17 cellular contexts compared by ENCODE assay signal in genomic region chr4:968221-968620, GRCh38. TPM values are rescaled to one million over a fixed set of nuclear protein-coding genes. Genes with fewer than 3 reads are reported as not detected.
DNase-seq lines count a peak whose midpoint lies in the region; ATAC-seq and TF ChIP-seq lines count a peak whose summit lies in the region.
"Had no signal": no experiment of that assay in that cellular context is flagged by ENCODE, and none has a peak within 500 bp of the region (broad histone marks: within the 10 kb centered on the region; RNA-seq: fewer than 3 reads in every experiment).

No MANE protein-coding gene starts in this region.

- DNase-seq in DMS53 (lab: John Stamatoyannopoulos, UW) (peak; percentile 46), DMS53 treated with DMSO at 0.1 percent for 48 hours (lab: John Stamatoyannopoulos, UW; ENCODE audit: unreplicated experiment) (no peak), H7 (peak; percentile 91), T-helper 17 cell (no peak), memory B cell (ENCODE audit: low spot score in 2 of 2) (no peak), type B pancreatic cell (ENCODE audit: extremely low spot score, unreplicated experiment) (no peak), NAMALWA (ENCODE audit: low spot score) (no peak)
- DNase-seq in activated CD4-positive, alpha-beta T cell treated with anti-CD3 and anti-CD28 coated beads for 48 hours, result no peak
- DNase-seq: DND-41, IMR-90, Kasumi-1, MM.1S, NCI-H1105, NCI-H2029, NCI-H510A had no signal

- H3K9me3 ChIP-seq in T-helper 17 cell (ENCODE audit: control insufficient read depth, low read length, poor library complexity, severe bottlenecking), result no peaks in the 10 kb centered on the region

- no peaks in the 10 kb centered on the region for H3K9me3 Mint-ChIP-seq in memory B cell
- H3K9me3 Mint-ChIP-seq in type B pancreatic cell, result no peaks in the 10 kb centered on the region
- H3K9me3 Mint-ChIP-seq: CD8-positive, alpha-beta T cell had no signal

- H3K27ac Mint-ChIP-seq in T-helper 17 cell, result no peak overlapping the region
- no peak overlapping the region for H3K27ac Mint-ChIP-seq in memory B cell
- no peak overlapping the region for H3K27ac Mint-ChIP-seq in type B pancreatic cell
- H3K27ac Mint-ChIP-seq: CD8-positive, alpha-beta T cell had no signal

- H3K27me3 ChIP-seq in H7 (ENCODE audit: control insufficient read depth, insufficient read depth, low read length), result peaks cover 7% of the 10 kb centered on the region

- H3K36me3 Mint-ChIP-seq in T-helper 17 cell (ENCODE audit: low read depth) (no peaks in the 10 kb centered on the region), memory B cell (peaks cover 1% of the 10 kb centered on the region), type B pancreatic cell (no peaks in the 10 kb centered on the region)

- TF ChIP-seq CTCF in type B pancreatic cell (conservative IDR thresholded peaks at IDR 0.05), result no peak

- H3K36me3 ChIP-seq in H7 (replicated peaks; ENCODE audit: control insufficient read depth, insufficient read depth, low read length), result no peaks in the 10 kb centered on the region

- H3K27me3 Mint-ChIP-seq in T-helper 17 cell (no peaks in the 10 kb centered on the region), memory B cell (no peaks in the 10 kb centered on the region), type B pancreatic cell (no peaks in the 10 kb centered on the region)

- H3K4me3 ChIP-seq in H7 (ENCODE audit: insufficient read depth, low read depth, low read length), result no peak overlapping the region; the same call in 1 of the 2 replicates

- ATAC-seq in T-helper 17 cell (no peak), memory B cell (ENCODE audit: low read depth) (no peak)
- ATAC-seq: CD8-positive, alpha-beta T cell; Panc1 had no signal

- H3K4me1 Mint-ChIP-seq in T-helper 17 cell (peaks cover 6% of the 10 kb centered on the region), memory B cell (peaks cover 4% of the 10 kb centered on the region), type B pancreatic cell (ENCODE audit: unreplicated experiment) (no peaks in the 10 kb centered on the region)

- H3K4me3 Mint-ChIP-seq in T-helper 17 cell (peak overlapping the region; percentile 25), memory B cell (peak overlapping the region; percentile 49), type B pancreatic cell (no peak overlapping the region)
- H3K4me3 Mint-ChIP-seq: CD8-positive, alpha-beta T cell had no signal

RNA-seq across cellular contexts. Expression of gene DGKQ, which starts 5.1 kb away (rescaled TPM):
- 19.4 and 26.7 TPM in 2 replicates for total RNA-seq in H7 (2014; rRNA removed; shearing (Covaris generic))
- total RNA-seq in T-helper 17 cell (10 to 100 TPM; 13.5 to 14.4 TPM), type B pancreatic cell (ENCODE audit: low replicate concordance) (17.0 and 21.2 TPM in 2 replicates)

RNA-seq across cellular contexts. Expression of gene IDUA, which starts 18.6 kb away (rescaled TPM):
- 4.6 TPM in 2 replicates for total RNA-seq in H7 (2014; rRNA removed; shearing (Covaris generic))
- total RNA-seq in T-helper 17 cell (10 to 100 TPM; 56.9 to 58.6 TPM), type B pancreatic cell (ENCODE audit: low replicate concordance) (20.7 and 37.2 TPM in 2 replicates)

RNA-seq across cellular contexts. Expression of gene SLC26A1, which starts 25.0 kb away (rescaled TPM):
- 0.03 and 0.30 TPM in 2 replicates for total RNA-seq in H7 (2014; rRNA removed; shearing (Covaris generic))
- total RNA-seq in T-helper 17 cell, result under 1 TPM in 1 of 2 donors, not detected in 1; 0.21 TPM
- 2.8 and 3.8 TPM in 2 replicates for total RNA-seq in type B pancreatic cell (ENCODE audit: low replicate concordance)
- total RNA-seq: IMR-90 had no signal

RNA-seq across cellular contexts. Expression of gene TMEM175, which starts 36.0 kb away (rescaled TPM):
- total RNA-seq in H7 (2014; rRNA removed; shearing (Covaris generic)), result 6.5 and 8.4 TPM in 2 replicates
- 10 to 100 TPM; 36.9 to 43.6 TPM for total RNA-seq in T-helper 17 cell
- 21.4 and 33.6 TPM in 2 replicates for total RNA-seq in type B pancreatic cell (ENCODE audit: low replicate concordance)

RNA-seq across cellular contexts. Expression of gene GAK, which starts 36.1 kb away (rescaled TPM):
- total RNA-seq in H7 (2014; rRNA removed; shearing (Covaris generic)), result 77.4 and 85.1 TPM in 2 replicates
- 100 to 1,000 TPM; 192 to 215 TPM for total RNA-seq in T-helper 17 cell
- 97.1 and 115 TPM in 2 replicates for total RNA-seq in type B pancreatic cell (ENCODE audit: low replicate concordance)

Comparison
In these comparisons a context has a peak if more than half of its experiments do, and no peak if none do; other contexts are left out.
1. DNase-seq: peak in DMS53 (single experiment) and H7 (single experiment); none in DMS53 treated with DMSO at 0.1 percent for 48 hours (single experiment), T-helper 17 cell (0 of 3), memory B cell (0 of 2), activated CD4-positive, alpha-beta T cell treated with anti-CD3 and anti-CD28 coated beads for 48 hours (single experiment), type B pancreatic cell (single experiment) and NAMALWA (single experiment).